1 cellular context compared by ENCODE assay signal in the genomic region with DNA sequence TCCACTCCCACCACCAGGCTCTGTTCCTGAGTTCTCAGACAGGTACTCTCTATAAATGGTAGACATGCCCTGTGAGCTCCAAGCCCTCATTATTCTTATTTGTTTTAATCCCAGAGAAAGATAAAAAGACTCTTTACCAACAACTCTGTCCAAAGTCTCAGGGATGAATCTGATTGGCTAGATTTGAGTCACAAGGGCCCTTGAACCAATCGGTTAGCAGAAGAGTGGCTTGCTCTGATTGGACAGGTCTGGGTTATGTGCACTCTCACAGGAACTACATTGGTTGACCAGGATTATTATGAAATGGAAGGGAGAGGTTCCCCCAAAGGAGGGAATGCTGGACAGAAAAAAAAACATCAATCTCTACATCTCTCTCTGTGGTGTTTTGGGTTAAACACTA.
A peak's percentile ranks its signal among the peaks of the same experiment; 100 is the strongest.
TF ChIP-seq lines count a peak whose summit lies in the region.

No MANE protein-coding gene starts in this region.

TF ChIP-seq in GM12878, 131 proteins besides CTCF, POLR2A, EP300 and RAD21:
- TF ChIP-seq ESRRA (IDR thresholded peaks at IDR 0.05; ENCODE audit: low read length) (no peak), LARP7 (IDR thresholded peaks at IDR 0.05) (no peak), USF1 (IDR thresholded peaks at IDR 0.05; ENCODE audit: borderline replicate concordance, extremely low read length, insufficient read depth, low read depth, low read length) (peak; percentile 38)
